Comparison of ENCODE assay signal across 8 cellular contexts in genomic region chr17:77371888-77372443, GRCh38.
DNase-seq lines count a peak whose midpoint lies in the region; ATAC-seq and TF ChIP-seq lines count a peak whose summit lies in the region.

No MANE protein-coding gene starts in this region.

- ATAC-seq in HG03439 (IDR thresholded peaks at IDR 0.05; ENCODE audit: unreplicated experiment) (no peak), left lobe of liver (no peak)

- H3K4me1 ChIP-seq in KMS-11 (ENCODE audit: low read depth, poor library complexity, severe bottlenecking) (peaks cover 78% of the 10 kb centered on the region), suprapubic skin (peaks cover 78% of the 10 kb centered on the region)

- peak overlapping the region; percentile 90 for H3K27ac ChIP-seq in KMS-11
- H3K27ac ChIP-seq in layer of hippocampus (ENCODE audit: low read depth, low read length): peak overlapping the region; percentile 86
- peak overlapping the region; percentile 97 for H3K27ac ChIP-seq in suprapubic skin

- no peak for DNase-seq in astrocyte of the cerebellum (ENCODE audit: low read depth)
- DNase-seq in suprapubic skin (ENCODE audit: low spot score in 2 of 2): peak in 1 of 2 donors; percentile 71
- DNase-seq in GM10266 (ENCODE audit: extremely low spot score): no peak
- DNase-seq in left lobe of liver (ENCODE audit: low spot score): no peak
- DNase-seq in SKM-1 (lab: John Stamatoyannopoulos, UW; ENCODE audit: unreplicated experiment): no peak

- H4K20me1 ChIP-seq in KMS-11 (ENCODE audit: insufficient read depth): no peaks in the 10 kb centered on the region; the same call in 1 of the 2 replicates

- TF ChIP-seq EP300 in suprapubic skin (IDR thresholded peaks at IDR 0.05): no peak

- TF ChIP-seq CTCF in KMS-11 (conservative IDR thresholded peaks at IDR 0.05; ENCODE audit: low read depth, low read length) (no peak), astrocyte of the cerebellum (IDR thresholded peaks at IDR 0.05; ENCODE audit: low read depth, low read length, missing control alignments) (no peak), suprapubic skin (IDR thresholded peaks at IDR 0.05) (no peak), GM10266 (IDR thresholded peaks at IDR 0.05; ENCODE audit: control insufficient read depth, insufficient read depth, low read depth, missing control alignments) (no peak)

- WGBS in suprapubic skin: 59% methylated on average over 10 of the region's 16 CpGs

- H3K79me2 ChIP-seq in KMS-11 (ENCODE audit: insufficient read depth, low read depth): peaks cover 94% of the 10 kb centered on the region

- no peak for TF ChIP-seq POLR2A in suprapubic skin (IDR thresholded peaks at IDR 0.05)

- H3K36me3 ChIP-seq in KMS-11 (ENCODE audit: insufficient read depth) (no peaks in the 10 kb centered on the region), suprapubic skin (no peaks in the 10 kb centered on the region)

- peak overlapping the region; percentile 94 for H3K9ac ChIP-seq in KMS-11

- H3K27me3 ChIP-seq in KMS-11 (ENCODE audit: insufficient read depth, low read depth) (no peaks in the 10 kb centered on the region), layer of hippocampus (ENCODE audit: control insufficient read depth, insufficient read depth, low read length) (no peaks in the 10 kb centered on the region), suprapubic skin (no peaks in the 10 kb centered on the region)

- H3K9me3 ChIP-seq in suprapubic skin: no peaks in the 10 kb centered on the region

- no peak overlapping the region for H3K4me3 ChIP-seq in KMS-11 (IDR thresholded peaks at IDR 0.05; ENCODE audit: insufficient read depth, low read depth, low read length)
- peak overlapping the region; percentile 88 for H3K4me3 ChIP-seq in astrocyte of the cerebellum (ENCODE audit: low read depth, low read length)
- peak overlapping the region; percentile 86 for H3K4me3 ChIP-seq in suprapubic skin

- H3K4me2 ChIP-seq in KMS-11: peak overlapping the region; percentile 91

- H2AFZ ChIP-seq in KMS-11 (ENCODE audit: low read depth): peak overlapping the region; percentile 14; the same call in 1 of the 2 replicates

- in situ Hi-C loops in astrocyte of the cerebellum (cut with HindIII; ENCODE audit: low sequenced_read_pairs): no loop called here
